Comparison of ENCODE assay signal across 8 cellular contexts in the genomic region with DNA sequence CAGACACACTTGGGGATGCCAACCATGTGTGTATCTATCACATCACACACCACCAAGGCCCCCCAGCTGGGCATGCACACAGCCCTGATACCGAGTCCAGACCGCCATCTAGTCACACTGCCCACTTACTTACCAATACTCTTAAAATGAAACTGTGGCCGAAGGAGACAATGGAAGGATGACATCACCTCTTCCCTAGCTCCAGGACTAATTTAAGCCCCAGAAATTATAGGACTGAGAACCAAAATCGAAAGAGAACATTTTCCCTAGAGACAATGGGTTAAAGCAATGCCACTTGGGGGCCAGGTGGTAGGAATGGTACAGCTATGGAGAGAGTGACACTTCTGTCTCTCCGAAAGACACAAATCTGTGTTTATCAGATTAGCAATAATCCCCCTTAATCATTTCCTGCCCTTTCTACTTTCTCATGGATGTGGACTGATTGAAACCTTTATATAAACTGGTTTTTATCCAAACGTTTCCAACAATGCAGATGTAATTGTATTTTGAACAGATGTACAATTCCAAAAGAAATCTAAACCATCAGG. TPM values are rescaled to one million over a fixed set of nuclear protein-coding genes. Genes with fewer than 3 reads are reported as not detected.
DNase-seq lines count a peak whose midpoint lies in the region; ATAC-seq, FAIRE-seq and TF ChIP-seq lines count a peak whose summit lies in the region.

No MANE protein-coding gene starts in this region.

- DNase-seq in activated naive CD4-positive, alpha-beta T cell treated with anti-CD3 and anti-CD28 coated beads for 36 hours: no peak
- DNase-seq in activated naive CD4-positive, alpha-beta T cell treated with Interleukin-2 at 50 U/mL for 16 hours: no peak
- DNase-seq in WERI-Rb-1 (peak; percentile 67), keratinocyte (ENCODE audit: low read depth, low spot score) (no peak), upper lobe of left lung (no peak), foreskin keratinocyte (no peak)

- no peaks in the 10 kb centered on the region for H3K79me2 ChIP-seq in keratinocyte (ENCODE audit: control insufficient read depth, insufficient read depth, low read length)

- H3K4me1 ChIP-seq in keratinocyte (ENCODE audit: control insufficient read depth, extremely low read depth, insufficient read depth, low read length): peaks cover 4% of the 10 kb centered on the region
- H3K4me1 ChIP-seq in upper lobe of left lung: peaks cover 11 to 20% (median 12%) of the 10 kb centered on the region in 4 donors
- H3K4me1 ChIP-seq in foreskin keratinocyte: no peaks in the 10 kb centered on the region

- no peaks in the 10 kb centered on the region for H3K9me3 Mint-ChIP-seq in activated naive CD4-positive, alpha-beta T cell treated with anti-CD3 and anti-CD28 coated beads for 36 hours

- TF ChIP-seq CTCF in WERI-Rb-1 (IDR thresholded peaks at IDR 0.05; ENCODE audit: low read depth, low read length) (no peak), keratinocyte (optimal IDR thresholded peaks at IDR 0.05 in 1 of 3, IDR thresholded peaks at IDR 0.05 in 1 of 3, conservative IDR thresholded peaks at IDR 0.05 in 1 of 3; ENCODE audit: extremely low read depth in 1 of 3, insufficient read depth in 2 of 3, low read length in 3 of 3) (no peak), upper lobe of left lung (IDR thresholded peaks at IDR 0.05) (no peak), foreskin keratinocyte (conservative IDR thresholded peaks at IDR 0.05) (no peak)

- H3K4me1 Mint-ChIP-seq in activated naive CD4-positive, alpha-beta T cell treated with anti-CD3 and anti-CD28 coated beads for 36 hours (ENCODE audit: low read depth): peaks cover 35% of the 10 kb centered on the region

- H3K36me3 Mint-ChIP-seq in activated naive CD4-positive, alpha-beta T cell treated with anti-CD3 and anti-CD28 coated beads for 36 hours (ENCODE audit: low read depth): no peaks in the 10 kb centered on the region

- FAIRE-seq in keratinocyte (lab: Jason Lieb, UNC): no peak

- H3K9me3 ChIP-seq in WERI-Rb-1 (ENCODE audit: severe bottlenecking): no peaks in the 10 kb centered on the region
- H3K9me3 ChIP-seq in keratinocyte (ENCODE audit: control insufficient read depth, low read depth, low read length): no peaks in the 10 kb centered on the region
- H3K9me3 ChIP-seq in upper lobe of left lung: no peaks in the 10 kb centered on the region

- no peak overlapping the region for H3K9ac ChIP-seq in keratinocyte (ENCODE audit: control insufficient read depth, extremely low read depth, insufficient read depth, low read length)

- H3K4me2 ChIP-seq in keratinocyte (ENCODE audit: control insufficient read depth, extremely low read depth, insufficient read depth, low read depth, low read length): peak overlapping the region; percentile 80

- WGBS in upper lobe of left lung, 2 donors: 61 to 63% methylated on average over 6 of the region's 6 CpGs

- no peaks in the 10 kb centered on the region for H3K27me3 Mint-ChIP-seq in activated naive CD4-positive, alpha-beta T cell treated with anti-CD3 and anti-CD28 coated beads for 36 hours (ENCODE audit: low read depth)

- TF ChIP-seq POLR2A in upper lobe of left lung (IDR thresholded peaks at IDR 0.05): no peak

- peak overlapping the region; percentile 72 for H3K27ac Mint-ChIP-seq in activated naive CD4-positive, alpha-beta T cell treated with anti-CD3 and anti-CD28 coated beads for 36 hours

- H2AFZ ChIP-seq in keratinocyte (ENCODE audit: control insufficient read depth, low read length): peak overlapping the region; percentile 94

- H4K20me1 ChIP-seq in keratinocyte (ENCODE audit: control insufficient read depth, extremely low read depth, insufficient read depth, low read length): no peaks in the 10 kb centered on the region

- H3K36me3 ChIP-seq in WERI-Rb-1 (no peaks in the 10 kb centered on the region), keratinocyte (ENCODE audit: control insufficient read depth in 2 of 2, extremely low read depth in 1 of 2, insufficient read depth in 2 of 2, low read length in 2 of 2) (no peaks in the 10 kb centered on the region), upper lobe of left lung (no peaks in the 10 kb centered on the region)

- intact Hi-C loops in activated naive CD4-positive, alpha-beta T cell treated with anti-CD3 and anti-CD28 coated beads for 36 hours (cut with micrococcal nuclease): loop anchor here (2.0 to 5.0 kb wide), 4 partner anchors 196 to 1092 kb away; no protein-coding TSS in a partner anchor

- dilution Hi-C loops in keratinocyte (cut with MboI; ENCODE audit: extremely low pct_ligation_motif_present, low sequenced_read_pairs): no loop called here

- CTCF ChIA-PET in activated naive CD4-positive, alpha-beta T cell treated with anti-CD3 and anti-CD28 coated beads for 36 hours (lab: Charles Lee): interaction anchor here (1.0 to 2.1 kb wide), 5 partner anchors 8 to 16 kb away, joined by 3 to 26 read pairs (median 5); no protein-coding TSS in a partner anchor

- ATAC-seq in upper lobe of left lung (ENCODE audit: low FRiP score in 2 of 2): peak in 1 of 2 donors; percentile 8
- no peak for ATAC-seq in foreskin keratinocyte
- ATAC-seq in HG02970 (IDR thresholded peaks at IDR 0.05; ENCODE audit: low FRiP score, unreplicated experiment): no peak
- no peak for ATAC-seq in GM19455 (IDR thresholded peaks at IDR 0.05; ENCODE audit: unreplicated experiment)

- peaks cover 51% of the 10 kb centered on the region for H3K27me3 ChIP-seq in WERI-Rb-1 (ENCODE audit: insufficient read depth, low read depth, severe bottlenecking)
- no peaks in the 10 kb centered on the region for H3K27me3 ChIP-seq in keratinocyte (ENCODE audit: control insufficient read depth, extremely low read depth, insufficient read depth, low read length)
- H3K27me3 ChIP-seq in upper lobe of left lung: no peaks in the 10 kb centered on the region
- H3K27me3 ChIP-seq in foreskin keratinocyte: no peaks in the 10 kb centered on the region

- TF ChIP-seq EP300 in upper lobe of left lung (IDR thresholded peaks at IDR 0.05): no peak

- no peak overlapping the region for H3K27ac ChIP-seq in WERI-Rb-1
- H3K27ac ChIP-seq in keratinocyte (ENCODE audit: control insufficient read depth, insufficient read depth, low read length): no peak overlapping the region
- H3K27ac ChIP-seq in upper lobe of left lung: no peak overlapping the region
- H3K27ac ChIP-seq in foreskin keratinocyte: no peak overlapping the region

- H3K4me3 ChIP-seq in WERI-Rb-1 (ENCODE audit: low read depth, low read length) (peak overlapping the region; percentile 38), keratinocyte (ENCODE audit: control insufficient read depth in 2 of 3, extremely low read depth in 1 of 3, insufficient read depth in 2 of 3, low read depth in 1 of 3, low read length in 3 of 3) (no peak overlapping the region), upper lobe of left lung (peak overlapping the region in 3 of 4 donors; percentile 65 to 78 (median 76))

- H3K9me1 ChIP-seq in keratinocyte (ENCODE audit: control insufficient read depth, extremely low read depth, insufficient read depth, low read length): no peaks in the 10 kb centered on the region

- peak overlapping the region; percentile 75 for H3K4me3 Mint-ChIP-seq in activated naive CD4-positive, alpha-beta T cell treated with anti-CD3 and anti-CD28 coated beads for 36 hours

RNA-seq across cellular contexts. Expression of a gene that starts 0.7 kb away (rescaled TPM):
- 1 to 10 TPM; 3.9 to 6.6 TPM for total RNA-seq in activated naive CD4-positive, alpha-beta T cell treated with anti-CD3 and anti-CD28 coated beads for 36 hours
- 5.6 to 8.2 TPM (median 6.2 TPM) in 3 replicates for polyA plus RNA-seq in keratinocyte
- 3.1 TPM for polyA plus RNA-seq in keratinocyte (2011; ENCODE audit: low read depth)
- 7.8 and 8.4 TPM in 2 replicates for polyA plus RNA-seq in keratinocyte (2011; cell fraction: cytosol; rRNA removed)
- polyA plus RNA-seq in keratinocyte (2011; cell fraction: nucleus; rRNA removed): 4.0 and 5.1 TPM in 2 replicates
- polyA plus RNA-seq in keratinocyte (2012; ENCODE audit: low replicate concordance): 6.5 and 9.3 TPM in 2 replicates
- polyA minus RNA-seq in keratinocyte: 0.85 to 3.7 TPM (median 2.7 TPM) in 3 replicates
- polyA minus RNA-seq in keratinocyte (2011; cell fraction: cytosol; rRNA and poly(A)+ RNA removed): 4.6 TPM
- 4.4 and 5.5 TPM in 2 replicates for polyA minus RNA-seq in keratinocyte (2011; cell fraction: nucleus; rRNA and poly(A)+ RNA removed)
- total RNA-seq in upper lobe of left lung: 1 to 10 TPM in 5 of 6 donors, under 1 TPM in 1; 0.67 to 8.5 (median 5.7) TPM
- total RNA-seq in foreskin keratinocyte: 7.3 and 9.3 TPM in 2 replicates
- polyA plus RNA-seq in foreskin keratinocyte: 6.4 and 8.4 TPM in 2 replicates

Comparison
In these comparisons a context has a peak if more than half of its experiments do, and no peak if none do; other contexts are left out.
1. H3K4me3 ChIP-seq: peak in WERI-Rb-1 (single experiment) and upper lobe of left lung (3 of 4); none in keratinocyte (0 of 3).